25 cellular contexts compared by ENCODE assay signal in genomic region chr4:13706716-13707115, GRCh38.
DNase-seq lines count a peak whose midpoint lies in the region; ATAC-seq and TF ChIP-seq lines count a peak whose summit lies in the region.
"Had no signal": no experiment of that assay in that cellular context is flagged by ENCODE, and none has a peak within 500 bp of the region (broad histone marks: within the 10 kb centered on the region; RNA-seq: fewer than 3 reads in every experiment).

No MANE protein-coding gene starts in this region.

- H2AFZ ChIP-seq in PC-9 (no peak overlapping the region), osteoblast (ENCODE audit: low read length) (peak overlapping the region; percentile 50)

- CTCF ChIA-PET in Calu3 (lab: Charles Lee), result no interaction called here
- CTCF ChIA-PET in PC-9 (lab: Charles Lee), result no interaction called here

- H3F3A ChIP-seq in PC-9 (ENCODE audit: insufficient read depth, low read depth), result peaks cover 18% of the 10 kb centered on the region

- H3K4me3 ChIP-seq in PC-9, result no peak overlapping the region
- H3K4me3 ChIP-seq in epithelial cell of proximal tubule (ENCODE audit: low read depth, low read length), result no peak overlapping the region
- no peak overlapping the region for H3K4me3 ChIP-seq in osteoblast (ENCODE audit: insufficient read depth, low read length)
- H3K4me3 ChIP-seq: K562, MG63, spleen had no signal

- POLR2A ChIA-PET in PC-9 (lab: Charles Lee; ENCODE audit: unreplicated experiment), result no interaction called here

- H3K36me3 Mint-ChIP-seq in Calu3 (ENCODE audit: insufficient read depth, unreplicated experiment), result peaks cover 24% of the 10 kb centered on the region
- H3K36me3 Mint-ChIP-seq in endothelial cell (ENCODE audit: low read depth, unreplicated experiment), result no peaks in the 10 kb centered on the region
- H3K36me3 Mint-ChIP-seq: activated naive CD4-positive, alpha-beta T cell treated with anti-CD3 and anti-CD28 coated beads, Interleukin-2, amount 50 U/mL, for 24 hours; mesothelial cell of epicardium; naive thymus-derived CD8-positive, alpha-beta T cell had no signal

- H3K79me2 ChIP-seq in PC-9 (ENCODE audit: low read depth), result no peaks in the 10 kb centered on the region
- H3K79me2 ChIP-seq in osteoblast (ENCODE audit: insufficient read depth, low read length), result no peaks in the 10 kb centered on the region

- no peak for ATAC-seq in stimulated activated naive CD8-positive, alpha-beta T cell treated with anti-CD3 and anti-CD28 coated beads, Interleukin-15, Interleukin-2, amounts not matched to agents 100 U/mL and 50 U/mL, for 24 hours
- ATAC-seq: activated CD8-positive, alpha-beta T cell treated with anti-CD3 and anti-CD28 coated beads, Interleukin-2, amount 10 ng/mL, durations not matched to agents 7 days and 5 days; K562; naive thymus-derived CD8-positive, alpha-beta T cell had no signal

- peaks cover 42% of the 10 kb centered on the region for H3K4me1 ChIP-seq in PC-9 (replicated peaks; ENCODE audit: insufficient read depth)
- H3K4me1 ChIP-seq in osteoblast (ENCODE audit: insufficient read depth, low read length), result peaks cover 20% of the 10 kb centered on the region
- H3K4me1 ChIP-seq: spleen had no signal

- intact Hi-C loops in Calu3 (cut with micrococcal nuclease; ENCODE audit: unreplicated experiment) (no loop called here), PC-9 (cut with micrococcal nuclease; ENCODE audit: unreplicated experiment) (no loop called here)

- DNase-seq in Calu3 (no peak), PC-9 (no peak), epithelial cell of proximal tubule (ENCODE audit: low read depth) (peak; percentile 40), osteoblast (ENCODE audit: insufficient read length, low spot score, missing footprints) (peak; percentile 2), endothelial cell (ENCODE audit: low spot score) (no peak), dedifferentiated amniotic fluid mesenchymal stem cell (ENCODE audit: extremely low spot score) (no peak)
- DNase-seq in stimulated activated naive CD8-positive, alpha-beta T cell treated with anti-CD3 and anti-CD28 coated beads, Interleukin-15, Interleukin-2, amounts not matched to agents 100 U/mL and 50 U/mL, for 24 hours, result no peak
- DNase-seq: activated CD8-positive, alpha-beta T cell treated with anti-CD3 and anti-CD28 coated beads, Interleukin-2, amount 10 ng/mL, durations not matched to agents 7 days and 5 days; anterior cingulate cortex; Caco-2; cerebellar nuclear complex; DND-41; HCEC 1CT; MG63; naive thymus-derived CD8-positive, alpha-beta T cell; NCI-H226; NCI-H69; retina; SHP77; spleen; trophoblast cell had no signal

- H3K9me3 Mint-ChIP-seq in Calu3 (ENCODE audit: low read depth, unreplicated experiment) (no peaks in the 10 kb centered on the region), endothelial cell (ENCODE audit: unreplicated experiment) (no peaks in the 10 kb centered on the region)
- H3K9me3 Mint-ChIP-seq: activated naive CD4-positive, alpha-beta T cell treated with anti-CD3 and anti-CD28 coated beads, Interleukin-2, amount 50 U/mL, for 24 hours; activated T-helper 2 cell treated with anti-CD3 and anti-CD28 coated beads, Interferon-gamma antibody, Interleukin-2, Interleukin-4, amounts not matched to agents 10 μg/mL and 5 μg/mL and 100 μg/mL, durations not matched to agents 14 hours and 24 hours and 36 hours; mesothelial cell of epicardium had no signal

- H3K4me1 Mint-ChIP-seq in Calu3 (ENCODE audit: low read depth, unreplicated experiment) (peaks cover 14% of the 10 kb centered on the region), endothelial cell (ENCODE audit: unreplicated experiment) (no peaks in the 10 kb centered on the region)
- H3K4me1 Mint-ChIP-seq: activated naive CD4-positive, alpha-beta T cell treated with anti-CD3 and anti-CD28 coated beads, Interleukin-2, amount 50 U/mL, for 24 hours; naive thymus-derived CD8-positive, alpha-beta T cell had no signal

- no peaks in the 10 kb centered on the region for H3K9me2 ChIP-seq in PC-9 (ENCODE audit: insufficient read depth)

- no peak overlapping the region for H3K4me2 ChIP-seq in PC-9
- no peak overlapping the region for H3K4me2 ChIP-seq in osteoblast (ENCODE audit: insufficient read depth, low read length)

- no peaks in the 10 kb centered on the region for H4K20me1 ChIP-seq in PC-9 (ENCODE audit: insufficient read depth)
- H4K20me1 ChIP-seq in osteoblast (ENCODE audit: insufficient read depth, low read length), result no peaks in the 10 kb centered on the region

- H3K27me3 Mint-ChIP-seq in Calu3 (ENCODE audit: unreplicated experiment) (no peaks in the 10 kb centered on the region), endothelial cell (ENCODE audit: unreplicated experiment) (no peaks in the 10 kb centered on the region)

- H3K36me3 ChIP-seq in PC-9 (ENCODE audit: low read depth) (no peaks in the 10 kb centered on the region; the same call in 1 of the 2 replicates), osteoblast (ENCODE audit: insufficient read depth, low read length) (no peaks in the 10 kb centered on the region)
- H3K36me3 ChIP-seq: MG63, spleen had no signal

- no TSS peak for BruUV-seq in Calu3 (replicated peaks; lab: Mats Ljungman, UMichigan)
- BruUV-seq in PC-9 (replicated peaks; lab: Mats Ljungman, UMichigan), result no TSS peak

- H3K27ac ChIP-seq in PC-9 (peak overlapping the region; percentile 92), osteoblast (ENCODE audit: low read depth, low read length) (no peak overlapping the region)
- H3K27ac ChIP-seq: spleen had no signal

- H3K4me3 Mint-ChIP-seq in Calu3 (ENCODE audit: low read depth, unreplicated experiment) (no peak overlapping the region), endothelial cell (ENCODE audit: unreplicated experiment) (no peak overlapping the region)
- H3K4me3 Mint-ChIP-seq: activated CD8-positive, alpha-beta T cell treated with anti-CD3 and anti-CD28 coated beads, Interleukin-2, amount 10 ng/mL, durations not matched to agents 7 days and 5 days; activated naive CD4-positive, alpha-beta T cell treated with anti-CD3 and anti-CD28 coated beads, Interleukin-2, amount 50 U/mL, for 24 hours; mesothelial cell of epicardium; naive thymus-derived CD8-positive, alpha-beta T cell had no signal

- TF ChIP-seq CTCF in Calu3 (IDR thresholded peaks at IDR 0.05; ENCODE audit: unreplicated experiment) (no peak), PC-9 (conservative IDR thresholded peaks at IDR 0.05) (no peak), epithelial cell of proximal tubule (conservative IDR thresholded peaks at IDR 0.05; ENCODE audit: low read depth, low read length) (no peak), osteoblast (IDR thresholded peaks at IDR 0.05; ENCODE audit: extremely low read depth, low read depth, low read length) (no peak), endothelial cell (IDR thresholded peaks at IDR 0.05; ENCODE audit: unreplicated experiment) (no peak)

- H3K27me3 ChIP-seq in PC-9 (ENCODE audit: insufficient read depth, low read depth) (no peaks in the 10 kb centered on the region), osteoblast (ENCODE audit: insufficient read depth, low read length) (no peaks in the 10 kb centered on the region)
- H3K27me3 ChIP-seq: MG63, spleen had no signal

- H3K9me3 ChIP-seq in PC-9 (ENCODE audit: insufficient read depth, low read depth) (no peaks in the 10 kb centered on the region), osteoblast (ENCODE audit: low read depth, low read length) (no peaks in the 10 kb centered on the region)
- H3K9me3 ChIP-seq: Caco-2, MG63, spleen had no signal

- H3K27ac Mint-ChIP-seq in Calu3 (ENCODE audit: unreplicated experiment), result peak overlapping the region; percentile 85
- no peak overlapping the region for H3K27ac Mint-ChIP-seq in endothelial cell (ENCODE audit: unreplicated experiment)
- H3K27ac Mint-ChIP-seq: activated CD8-positive, alpha-beta T cell treated with anti-CD3 and anti-CD28 coated beads, Interleukin-2, amount 10 ng/mL, durations not matched to agents 7 days and 5 days; activated naive CD4-positive, alpha-beta T cell treated with anti-CD3 and anti-CD28 coated beads, Interleukin-2, amount 50 U/mL, for 24 hours; activated T-helper 2 cell treated with anti-CD3 and anti-CD28 coated beads, Interferon-gamma antibody, Interleukin-2, Interleukin-4, amounts not matched to agents 10 μg/mL and 5 μg/mL and 100 μg/mL, durations not matched to agents 14 hours and 24 hours and 36 hours; naive thymus-derived CD8-positive, alpha-beta T cell had no signal

Comparison
In these comparisons a context has a peak if more than half of its experiments do, and no peak if none do; other contexts are left out.
1. DNase-seq: peak in epithelial cell of proximal tubule (single experiment) and osteoblast (single experiment); none in Calu3 (single experiment), PC-9 (0 of 2), endothelial cell (single experiment), dedifferentiated amniotic fluid mesenchymal stem cell (single experiment) and stimulated activated naive CD8-positive, alpha-beta T cell treated with anti-CD3 and anti-CD28 coated beads, Interleukin-15, Interleukin-2, amounts not matched to agents 100 U/mL and 50 U/mL, for 24 hours (single experiment).